In genomic region chr5:67827521-67827920, GRCh38 we compare ENCODE assay signal across 36 cellular contexts.
"Had no signal": no experiment of that assay in that cellular context is flagged by ENCODE, and none has a peak within 500 bp of the region (broad histone marks: within the 10 kb centered on the region; RNA-seq: fewer than 3 reads in every experiment).

No MANE protein-coding gene starts in this region.

- DNase-seq: Karpas-422, Kasumi-1, KG1, MG63, MM.1S, MV-4-11, NCI-H1048, NCI-H1092, NCI-H1092 treated with DMSO at 0.1 percent for 48 hours, NCI-H1105, NCI-H1105 treated with DMSO at 0.1 percent for 48 hours, NCI-H1417, NCI-H1417 treated with DMSO at 0.1 percent for 48 hours, NCI-H1436, NCI-H1436 treated with DMSO at 0.1 percent for 48 hours, NCI-H146, NCI-H1694 treated with DMSO at 0.1 percent for 48 hours, NCI-H187, NCI-H187 treated with DMSO at 0.1 percent for 48 hours, NCI-H1930, NCI-H2029, NCI-H2029 treated with DMSO at 0.1 percent for 48 hours, NCI-H2081, NCI-H2081 treated with DMSO at 0.1 percent for 48 hours, NCI-H2107, NCI-H2171, NCI-H2171 treated with DMSO at 0.1 percent for 48 hours, NCI-H2227 treated with DMSO at 0.1 percent for 48 hours, NCI-H226, NCI-H345, NCI-H446, NCI-H446 treated with DMSO at 0.1 percent for 48 hours, NCI-H510A, NCI-H510A treated with DMSO at 0.1 percent for 48 hours, NCI-H524 had no signal

- H3K4me3 ChIP-seq: MG63 had no signal

- H3K36me3 ChIP-seq: MG63 had no signal

- H3K27me3 ChIP-seq: MG63 had no signal

- H3K4me2 ChIP-seq: KMS-11 had no signal

- H3K9me3 ChIP-seq: MG63 had no signal

- H3K27ac ChIP-seq: KMS-11 had no signal

- H3K9ac ChIP-seq: KMS-11 had no signal
